ENCODE assay signal across 10 cellular contexts in genomic region chrY:3003510-3003817, GRCh38.
DNase-seq lines count a peak whose midpoint lies in the region; ATAC-seq and TF ChIP-seq lines count a peak whose summit lies in the region.
"Had no signal": no experiment of that assay in that cellular context is flagged by ENCODE, and none has a peak within 500 bp of the region (broad histone marks: within the 10 kb centered on the region; RNA-seq: fewer than 3 reads in every experiment).

No MANE protein-coding gene starts in this region.

- POLR2A ChIA-PET in CD8-positive, alpha-beta memory T cell (lab: Charles Lee), result no interaction called here
- POLR2A ChIA-PET in activated naive CD8-positive, alpha-beta T cell treated with anti-CD3 and anti-CD28 coated beads, Interleukin-2, amount 10 ng/mL, durations not matched to agents 7 days and 5 days (lab: Charles Lee), result interaction anchor here (0.6 to 2.0 kb wide), 3 partner anchors 27 to 67 kb away, joined by 3 to 6 read pairs (median 3); no protein-coding TSS in a partner anchor

- peak overlapping the region in 2 of 8 donors; percentile 85 to 97 for H3K27ac Mint-ChIP-seq in CD8-positive, alpha-beta memory T cell
- peak overlapping the region; percentile 88 for H3K27ac Mint-ChIP-seq in activated naive CD8-positive, alpha-beta T cell treated with anti-CD3 and anti-CD28 coated beads, Interleukin-2, amount 10 ng/mL, durations not matched to agents 7 days and 5 days
- H3K27ac Mint-ChIP-seq: progenitor cell of endocrine pancreas had no signal

- H3K9me3 ChIP-seq in CD8-positive, alpha-beta memory T cell (ENCODE audit: low read length), result no peaks in the 10 kb centered on the region
- H3K9me3 ChIP-seq in mucosa of descending colon, result no peaks in the 10 kb centered on the region

- DNase-seq in CD8-positive, alpha-beta memory T cell, result no peak
- DNase-seq in activated naive CD8-positive, alpha-beta T cell treated with anti-CD3 and anti-CD28 coated beads, Interleukin-2, amount 10 ng/mL, durations not matched to agents 7 days and 5 days, result no peak
- DNase-seq in mucosa of descending colon (no peak), caudate nucleus (lab: John Stamatoyannopoulos, UW) (no peak), cerebellar nuclear complex (lab: John Stamatoyannopoulos, UW) (no peak), HuH-7.5 (ENCODE audit: low spot score) (no peak)
- DNase-seq in NK-92 treated with Interleukin-12 subunit alpha and Interleukin-12 subunit beta, amount 100 ng/mL, for 24 hours (lab: John Stamatoyannopoulos, UW), result no peak
- DNase-seq: activated CD8-positive, alpha-beta memory T cell treated with anti-CD3 and anti-CD28 coated beads, Interleukin-2, amount 50 U/mL, for 48 hours had no signal

- intact Hi-C loops in mucosa of descending colon (cut with DNase I, micrococcal nuclease), result no loop called here

- H3K27me3 Mint-ChIP-seq in CD8-positive, alpha-beta memory T cell, result no peaks in the 10 kb centered on the region
- no peaks in the 10 kb centered on the region for H3K27me3 Mint-ChIP-seq in activated naive CD8-positive, alpha-beta T cell treated with anti-CD3 and anti-CD28 coated beads, Interleukin-2, amount 10 ng/mL, durations not matched to agents 7 days and 5 days
- H3K27me3 Mint-ChIP-seq: progenitor cell of endocrine pancreas had no signal

- peaks cover 0 to 79% (median 0%) of the 10 kb centered on the region in 3 donors for H3K4me1 Mint-ChIP-seq in CD8-positive, alpha-beta memory T cell
- H3K4me1 Mint-ChIP-seq in activated naive CD8-positive, alpha-beta T cell treated with anti-CD3 and anti-CD28 coated beads, Interleukin-2, amount 10 ng/mL, durations not matched to agents 7 days and 5 days, result peaks cover 34% of the 10 kb centered on the region

- TF ChIP-seq CTCF in mucosa of descending colon (IDR thresholded peaks at IDR 0.05), result no peak

- CTCF ChIA-PET in CD8-positive, alpha-beta memory T cell (lab: Charles Lee), result no interaction called here

- no peaks in the 10 kb centered on the region for H3K9me3 Mint-ChIP-seq in CD8-positive, alpha-beta memory T cell
- H3K9me3 Mint-ChIP-seq in activated naive CD8-positive, alpha-beta T cell treated with anti-CD3 and anti-CD28 coated beads, Interleukin-2, amount 10 ng/mL, durations not matched to agents 7 days and 5 days, result no peaks in the 10 kb centered on the region

- no peaks in the 10 kb centered on the region for H3K27me3 ChIP-seq in CD8-positive, alpha-beta memory T cell (ENCODE audit: insufficient read depth, low read length, poor library complexity, severe bottlenecking)

- ATAC-seq in HG02759 (IDR thresholded peaks at IDR 0.05; ENCODE audit: unreplicated experiment), result peak; percentile 16
- ATAC-seq in activated naive CD8-positive, alpha-beta T cell treated with anti-CD3 and anti-CD28 coated beads, Interleukin-2, amount 10 ng/mL, durations not matched to agents 7 days and 5 days (ENCODE audit: low read depth), result peak; percentile 50
- no peak for ATAC-seq in mucosa of descending colon

- H3K27ac ChIP-seq in CD8-positive, alpha-beta memory T cell (ENCODE audit: low read depth, low read length), result peak overlapping the region; percentile 79
- H3K27ac ChIP-seq in caudate nucleus (ENCODE audit: low read depth, low read length), result no peak overlapping the region

- H3K4me3 ChIP-seq in CD8-positive, alpha-beta memory T cell (ENCODE audit: low read length), result peak overlapping the region; percentile 88
- H3K4me3 ChIP-seq in mucosa of descending colon, result peak overlapping the region; percentile 14

- peak overlapping the region in 2 of 7 donors; percentile 94 to 96 for H3K4me3 Mint-ChIP-seq in CD8-positive, alpha-beta memory T cell
- peak overlapping the region; percentile 88 for H3K4me3 Mint-ChIP-seq in activated naive CD8-positive, alpha-beta T cell treated with anti-CD3 and anti-CD28 coated beads, Interleukin-2, amount 10 ng/mL, durations not matched to agents 7 days and 5 days

- H3K4me1 ChIP-seq in CD8-positive, alpha-beta memory T cell (ENCODE audit: insufficient read depth, low read length), result peaks cover 58% of the 10 kb centered on the region
- H3K4me1 ChIP-seq in mucosa of descending colon (ENCODE audit: low read depth), result peaks cover 23% of the 10 kb centered on the region

- no peaks in the 10 kb centered on the region for H3K36me3 ChIP-seq in CD8-positive, alpha-beta memory T cell (ENCODE audit: insufficient read depth, low read length)
- H3K36me3 ChIP-seq in mucosa of descending colon (ENCODE audit: low read depth), result no peaks in the 10 kb centered on the region

- H3K36me3 Mint-ChIP-seq in CD8-positive, alpha-beta memory T cell, result peaks cover 0 to 25% (median 0%) of the 10 kb centered on the region in 3 donors
- peaks cover 9% of the 10 kb centered on the region for H3K36me3 Mint-ChIP-seq in activated naive CD8-positive, alpha-beta T cell treated with anti-CD3 and anti-CD28 coated beads, Interleukin-2, amount 10 ng/mL, durations not matched to agents 7 days and 5 days
